ENCODE assay signal across 29 cellular contexts in genomic region chr2:48406950-48407349, GRCh38.
"Had no signal": no experiment of that assay in that cellular context is flagged by ENCODE, and none has a peak within 500 bp of the region (broad histone marks: within the 10 kb centered on the region; RNA-seq: fewer than 3 reads in every experiment).

No MANE protein-coding gene starts in this region.

- H3K4me3 ChIP-seq: coronary artery, dorsolateral prefrontal cortex, gastrocnemius medialis, pancreas, prostate gland, spleen, tibial nerve had no signal

- H3K36me3 ChIP-seq: brain microvascular endothelial cell, gastrocnemius medialis, pancreas, prostate gland, spleen, tibial nerve had no signal

- H3K4me1 Mint-ChIP-seq: immature natural killer cell had no signal

- DNase-seq: activated CD4-positive, alpha-beta memory T cell treated with anti-CD3 and anti-CD28 coated beads, Interleukin-2, amount 10 ng/mL, durations not matched to agents 7 days and 5 days; activated CD4-positive, alpha-beta T cell treated with anti-CD3 and anti-CD28 coated beads for 4 hours; activated CD4-positive, CD25-positive, alpha-beta regulatory T cell; activated CD8-positive, alpha-beta memory T cell treated with anti-CD3 and anti-CD28 coated beads, Interleukin-2, amount 10 ng/mL, durations not matched to agents 7 days and 5 days; activated effector memory CD4-positive, alpha-beta T cell treated with Interleukin-2 at 50 U/mL for 16 hours; activated naive CD4-positive, alpha-beta T cell treated with Interleukin-2 at 50 U/mL for 16 hours; activated T-cell treated with anti-CD3 and anti-CD28 coated beads, Interleukin-2, amount 50 U/mL, for 48 hours; amniotic stem cell; brain microvascular endothelial cell; dorsolateral prefrontal cortex; effector memory CD8-positive, alpha-beta T cell; erythroblast; gastrocnemius medialis; head of caudate nucleus; hippocampal formation; immature natural killer cell; kidney; left colon; mammary epithelial cell; pancreas; retina; spleen; stimulated activated naive CD4-positive, alpha-beta T cell treated with Interleukin-2 at 50 U/mL for 16 hours had no signal

- FAIRE-seq: astrocyte, kidney, pancreas had no signal

- H3K9me3 ChIP-seq: gastrocnemius medialis, pancreas, prostate gland, spleen, tibial nerve had no signal

- H3K36me3 Mint-ChIP-seq: activated naive CD8-positive, alpha-beta T cell; immature natural killer cell had no signal

- H3K27me3 ChIP-seq: brain microvascular endothelial cell, dorsolateral prefrontal cortex, gastrocnemius medialis, spleen, tibial nerve had no signal

- H3K9me3 Mint-ChIP-seq: activated CD4-positive, alpha-beta memory T cell treated with anti-CD3 and anti-CD28 coated beads, Interleukin-2, amount 10 ng/mL, durations not matched to agents 7 days and 5 days; effector memory CD8-positive, alpha-beta T cell had no signal

- H3K4me3 Mint-ChIP-seq: activated CD4-positive, alpha-beta memory T cell treated with anti-CD3 and anti-CD28 coated beads, Interleukin-2, amount 10 ng/mL, durations not matched to agents 7 days and 5 days; activated CD8-positive, alpha-beta memory T cell treated with anti-CD3 and anti-CD28 coated beads, Interleukin-2, amount 10 ng/mL, durations not matched to agents 7 days and 5 days; activated naive CD8-positive, alpha-beta T cell; effector memory CD8-positive, alpha-beta T cell; immature natural killer cell; nephron had no signal

- H3K27me3 Mint-ChIP-seq: activated CD8-positive, alpha-beta memory T cell treated with anti-CD3 and anti-CD28 coated beads, Interleukin-2, amount 10 ng/mL, durations not matched to agents 7 days and 5 days; activated naive CD8-positive, alpha-beta T cell had no signal

- ATAC-seq: activated CD8-positive, alpha-beta memory T cell treated with anti-CD3 and anti-CD28 coated beads, Interleukin-2, amount 10 ng/mL, durations not matched to agents 7 days and 5 days; effector memory CD8-positive, alpha-beta T cell; gastrocnemius medialis; left colon; pancreas had no signal

- H3K4me1 ChIP-seq: gastrocnemius medialis, pancreas, prostate gland had no signal

- H3K27ac ChIP-seq: brain microvascular endothelial cell, coronary artery, gastrocnemius medialis, pancreas, prostate gland, spleen, tibial nerve had no signal

- H3K27ac Mint-ChIP-seq: activated CD4-positive, alpha-beta memory T cell treated with anti-CD3 and anti-CD28 coated beads, Interleukin-2, amount 10 ng/mL, durations not matched to agents 7 days and 5 days; activated CD8-positive, alpha-beta memory T cell treated with anti-CD3 and anti-CD28 coated beads, Interleukin-2, amount 10 ng/mL, durations not matched to agents 7 days and 5 days; activated naive CD8-positive, alpha-beta T cell; effector memory CD8-positive, alpha-beta T cell; immature natural killer cell; nephron had no signal
